7 cellular contexts compared by ENCODE assay signal in genomic region chr7:67182956-67183750, GRCh38.
DNase-seq lines count a peak whose midpoint lies in the region; ATAC-seq, FAIRE-seq and TF ChIP-seq lines count a peak whose summit lies in the region.
"Not testable (repeated sequence)": the region's sequence is repeated elsewhere in the genome, so short reads cannot be mapped to it uniquely, and the experiment has no call there.

No MANE protein-coding gene starts in this region.

- ATAC-seq in heart left ventricle, result peak; percentile 25 to 83 (median 50)

- H3K27me3 ChIP-seq in heart left ventricle; keratinocyte (ENCODE audit: control insufficient read depth, extremely low read depth, insufficient read depth, low read length): not testable (repeated sequence)

- H3K36me3 ChIP-seq in heart left ventricle; keratinocyte (ENCODE audit: control insufficient read depth in 2 of 2, extremely low read depth in 1 of 2, insufficient read depth in 2 of 2, low read length in 2 of 2): not testable (repeated sequence)

- H3K79me2 ChIP-seq in keratinocyte (ENCODE audit: control insufficient read depth, insufficient read depth, low read length), result not testable (repeated sequence)

- not testable (repeated sequence) for H3K9me3 ChIP-seq in heart left ventricle; keratinocyte (ENCODE audit: control insufficient read depth, low read depth, low read length)

- intact Hi-C loops in heart left ventricle (cut with DNase I), result not testable (repeated sequence)

- H2AFZ ChIP-seq in keratinocyte (ENCODE audit: control insufficient read depth, low read length), result not testable (repeated sequence)

- H3K27ac ChIP-seq in heart left ventricle, result peak overlapping the region in 1 of 12 donors; percentile 48
- H3K27ac ChIP-seq in keratinocyte (ENCODE audit: control insufficient read depth, insufficient read depth, low read length), result not testable (repeated sequence)

- H3K4me3 ChIP-seq in choroid plexus epithelial cell (ENCODE audit: low read depth, low read length); heart left ventricle; keratinocyte (ENCODE audit: control insufficient read depth in 2 of 3, extremely low read depth in 1 of 3, insufficient read depth in 2 of 3, low read depth in 1 of 3, low read length in 3 of 3): not testable (repeated sequence)

- not testable (repeated sequence) for TF ChIP-seq CTCF in choroid plexus epithelial cell (conservative IDR thresholded peaks at IDR 0.05; ENCODE audit: low read depth, low read length); heart left ventricle (IDR thresholded peaks at IDR 0.05); keratinocyte (optimal IDR thresholded peaks at IDR 0.05 in 1 of 3, IDR thresholded peaks at IDR 0.05 in 1 of 3, conservative IDR thresholded peaks at IDR 0.05 in 1 of 3; ENCODE audit: extremely low read depth in 1 of 3, insufficient read depth in 2 of 3, low read length in 3 of 3)

- dilution Hi-C loops in keratinocyte (cut with MboI; ENCODE audit: extremely low pct_ligation_motif_present, low sequenced_read_pairs), result not testable (repeated sequence)

- not testable (repeated sequence) for TF ChIP-seq POLR2A in heart left ventricle (IDR thresholded peaks at IDR 0.05)

- not testable (repeated sequence) for H3K4me1 ChIP-seq in heart left ventricle; keratinocyte (ENCODE audit: control insufficient read depth, extremely low read depth, insufficient read depth, low read length)

- DNase-seq in ELR (ENCODE audit: low read depth) (peak; percentile 35), LHCN-M2 (ENCODE audit: low read depth) (peak; percentile 61), amniotic epithelial cell (ENCODE audit: low read depth) (peak; percentile 40), choroid plexus epithelial cell (ENCODE audit: low read depth) (peak; percentile 74), fibroblast of peridontal ligament (ENCODE audit: extremely low read depth) (peak; percentile 17), heart left ventricle (peak in 2 of 5 donors; percentile 18 to 25), keratinocyte (ENCODE audit: low read depth, low spot score) (peak; percentile 28)

- 74 to 83% (median 79%) methylated on average over 11 to 15 of the region's 17 CpGs for WGBS in heart left ventricle, 4 donors

- not testable (repeated sequence) for H4K20me1 ChIP-seq in keratinocyte (ENCODE audit: control insufficient read depth, extremely low read depth, insufficient read depth, low read length)

- not testable (repeated sequence) for H3K9ac ChIP-seq in keratinocyte (ENCODE audit: control insufficient read depth, extremely low read depth, insufficient read depth, low read length)

- H3K4me2 ChIP-seq in keratinocyte (ENCODE audit: control insufficient read depth, extremely low read depth, insufficient read depth, low read depth, low read length), result not testable (repeated sequence)

- H3K9me1 ChIP-seq in keratinocyte (ENCODE audit: control insufficient read depth, extremely low read depth, insufficient read depth, low read length), result not testable (repeated sequence)

- FAIRE-seq in keratinocyte (lab: Jason Lieb, UNC), result peak; percentile 93
